In the genomic region with DNA sequence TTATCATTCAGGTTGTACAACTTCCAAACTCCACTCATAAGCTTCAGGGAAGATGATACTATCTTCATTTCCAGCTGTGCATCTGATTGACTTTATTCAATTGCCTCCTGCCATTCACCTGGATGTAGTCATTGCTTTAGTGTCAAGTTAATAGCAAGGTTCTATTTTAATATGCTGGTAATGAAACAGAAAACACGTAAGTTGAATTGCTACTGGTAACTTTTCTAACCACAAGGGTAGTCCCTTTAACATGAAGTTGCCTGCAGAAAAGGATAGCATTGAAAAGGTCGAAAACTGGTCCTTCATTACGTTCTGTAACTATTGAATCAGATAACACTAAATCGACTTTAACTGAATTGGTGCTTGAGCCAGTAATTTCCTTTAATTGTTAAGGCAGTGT, we compare ENCODE assay signal across 8 cellular contexts.
"Had no signal": no experiment of that assay in that cellular context is flagged by ENCODE, and none has a peak within 500 bp of the region (broad histone marks: within the 10 kb centered on the region; RNA-seq: fewer than 3 reads in every experiment).

No MANE protein-coding gene starts in this region.

- FAIRE-seq: G401.6, GM12878, GM12891, GM12892, GM18507, GM19239 had no signal

- H3K4me3 ChIP-seq: GM12878 had no signal

- DNase-seq: GDM1, GF-D8 had no signal

- ATAC-seq: GM12878 had no signal
